Comparison of ENCODE assay signal across 20 cellular contexts in genomic region chr17:8421571-8421970, GRCh38. TPM values are rescaled to one million over a fixed set of nuclear protein-coding genes. Genes with fewer than 3 reads are reported as not detected.
DNase-seq lines count a peak whose midpoint lies in the region; ATAC-seq and TF ChIP-seq lines count a peak whose summit lies in the region.
"Had no signal": no experiment of that assay in that cellular context is flagged by ENCODE, and none has a peak within 500 bp of the region (broad histone marks: within the 10 kb centered on the region; RNA-seq: fewer than 3 reads in every experiment).

No MANE protein-coding gene starts in this region.

- H3K27me3 ChIP-seq in liver (ENCODE audit: control insufficient read depth in 4 of 4, insufficient read depth in 4 of 4, low read length in 3 of 4) (no peaks in the 10 kb centered on the region), upper lobe of left lung (no peaks in the 10 kb centered on the region)
- H3K27me3 ChIP-seq: colonic mucosa had no signal

- H3K9me3 Mint-ChIP-seq in dendritic cell treated with granulocyte-macrophage colony-stimulating factor and Interleukin-4, amounts not matched to agents 40 ng/mL and 50 ng/mL, for 4 days: peaks cover 7% of the 10 kb centered on the region
- H3K9me3 Mint-ChIP-seq in activated T-helper 2 cell treated with anti-CD3 and anti-CD28 coated beads, Interferon-gamma antibody, Interleukin-2, Interleukin-4, amounts not matched to agents 10 μg/mL and 5 μg/mL and 100 μg/mL, durations not matched to agents 14 hours and 24 hours and 36 hours: no peaks in the 10 kb centered on the region
- H3K9me3 Mint-ChIP-seq: activated naive CD8-positive, alpha-beta T cell treated with anti-CD3 and anti-CD28 coated beads for 36 hours; neural crest cell had no signal

- in situ Hi-C loops in KBM-7 (cut with MboI; ENCODE audit: low pct_unique_long_range_greater_than_20kb, low sequenced_read_pairs): no loop called here

- no peak for TF ChIP-seq CTCF in liver (IDR thresholded peaks at IDR 0.05; ENCODE audit: low read depth, low read length, missing input control)
- peak in 1 of 6 experiments; percentile 10 for TF ChIP-seq CTCF in upper lobe of left lung (IDR thresholded peaks at IDR 0.05)

- DNase-seq in NCI-H446 treated with DMSO at 0.1 percent for 48 hours (lab: John Stamatoyannopoulos, UW) (peak; percentile 11), NCI-H446 (lab: John Stamatoyannopoulos, UW) (no peak), upper lobe of left lung (no peak), KBM-7 (no peak), T-helper 17 cell (no peak)
- DNase-seq in activated T-helper 2 cell treated with anti-CD3 and anti-CD28 coated beads, Interferon-gamma antibody, Interleukin-2, Interleukin-4, amounts not matched to agents 10 μg/mL and 5 μg/mL and 100 μg/mL, durations not matched to agents 14 hours and 24 hours and 36 hours (ENCODE audit: low spot score): no peak
- DNase-seq: activated naive CD8-positive, alpha-beta T cell treated with anti-CD3 and anti-CD28 coated beads for 36 hours; colonic mucosa; left colon; midbrain; NCI-H187 treated with DMSO at 0.1 percent for 48 hours; stimulated activated CD4-positive, alpha-beta T cell treated with anti-CD3 and anti-CD28 coated beads, Interleukin-15, amount 100 ng/mL, for 24 hours; T1000; trophoblast cell had no signal

- H3K4me3 ChIP-seq in liver (ENCODE audit: low read depth in 1 of 3, low read length in 3 of 3): no peak overlapping the region
- H3K4me3 ChIP-seq in upper lobe of left lung: no peak overlapping the region
- H3K4me3 ChIP-seq: colonic mucosa had no signal

- TF ChIP-seq EP300 in upper lobe of left lung (IDR thresholded peaks at IDR 0.05): no peak

- peak overlapping the region; percentile 70 for H3K27ac Mint-ChIP-seq in dendritic cell treated with granulocyte-macrophage colony-stimulating factor and Interleukin-4, amounts not matched to agents 40 ng/mL and 50 ng/mL, for 4 days
- no peak overlapping the region for H3K27ac Mint-ChIP-seq in activated T-helper 2 cell treated with anti-CD3 and anti-CD28 coated beads, Interferon-gamma antibody, Interleukin-2, Interleukin-4, amounts not matched to agents 10 μg/mL and 5 μg/mL and 100 μg/mL, durations not matched to agents 14 hours and 24 hours and 36 hours
- no peak overlapping the region for H3K27ac Mint-ChIP-seq in T-helper 17 cell
- H3K27ac Mint-ChIP-seq: activated naive CD8-positive, alpha-beta T cell treated with anti-CD3 and anti-CD28 coated beads for 36 hours; IgD-negative memory B cell had no signal

- H3K4me1 ChIP-seq in liver (ENCODE audit: control insufficient read depth in 4 of 4, insufficient read depth in 4 of 4, low read length in 3 of 4) (peaks cover 8 to 56% (median 47%) of the 10 kb centered on the region in 4 donors), upper lobe of left lung (peaks cover 22 to 31% (median 27%) of the 10 kb centered on the region in 4 donors)
- H3K4me1 ChIP-seq: colonic mucosa had no signal

- no peak overlapping the region for H3K4me3 Mint-ChIP-seq in dendritic cell treated with granulocyte-macrophage colony-stimulating factor and Interleukin-4, amounts not matched to agents 40 ng/mL and 50 ng/mL, for 4 days
- no peak overlapping the region for H3K4me3 Mint-ChIP-seq in activated T-helper 2 cell treated with anti-CD3 and anti-CD28 coated beads, Interferon-gamma antibody, Interleukin-2, Interleukin-4, amounts not matched to agents 10 μg/mL and 5 μg/mL and 100 μg/mL, durations not matched to agents 14 hours and 24 hours and 36 hours (ENCODE audit: low read depth)
- no peak overlapping the region for H3K4me3 Mint-ChIP-seq in T-helper 17 cell
- H3K4me3 Mint-ChIP-seq: activated naive CD8-positive, alpha-beta T cell treated with anti-CD3 and anti-CD28 coated beads for 36 hours; IgD-negative memory B cell; neural crest cell had no signal

- no peak overlapping the region for H3K9ac ChIP-seq in liver (ENCODE audit: low read depth in 1 of 2, low read length in 2 of 2)

- peaks cover 63% of the 10 kb centered on the region for H3K4me1 Mint-ChIP-seq in dendritic cell treated with granulocyte-macrophage colony-stimulating factor and Interleukin-4, amounts not matched to agents 40 ng/mL and 50 ng/mL, for 4 days (ENCODE audit: low read depth)
- H3K4me1 Mint-ChIP-seq in activated T-helper 2 cell treated with anti-CD3 and anti-CD28 coated beads, Interferon-gamma antibody, Interleukin-2, Interleukin-4, amounts not matched to agents 10 μg/mL and 5 μg/mL and 100 μg/mL, durations not matched to agents 14 hours and 24 hours and 36 hours (ENCODE audit: low read depth): peaks cover 2% of the 10 kb centered on the region
- H3K4me1 Mint-ChIP-seq in T-helper 17 cell: peaks cover 3% of the 10 kb centered on the region
- H3K4me1 Mint-ChIP-seq: activated naive CD8-positive, alpha-beta T cell treated with anti-CD3 and anti-CD28 coated beads for 36 hours; IgD-negative memory B cell had no signal

- no peaks in the 10 kb centered on the region for H3K9me3 ChIP-seq in liver (ENCODE audit: control insufficient read depth in 4 of 4, low read length in 3 of 4)
- H3K9me3 ChIP-seq in upper lobe of left lung: no peaks in the 10 kb centered on the region
- H3K9me3 ChIP-seq in T-helper 17 cell (ENCODE audit: control insufficient read depth, low read length, poor library complexity, severe bottlenecking): no peaks in the 10 kb centered on the region
- H3K9me3 ChIP-seq: colonic mucosa had no signal

- H3K36me3 Mint-ChIP-seq in dendritic cell treated with granulocyte-macrophage colony-stimulating factor and Interleukin-4, amounts not matched to agents 40 ng/mL and 50 ng/mL, for 4 days (ENCODE audit: low read depth): no peaks in the 10 kb centered on the region
- H3K36me3 Mint-ChIP-seq in activated T-helper 2 cell treated with anti-CD3 and anti-CD28 coated beads, Interferon-gamma antibody, Interleukin-2, Interleukin-4, amounts not matched to agents 10 μg/mL and 5 μg/mL and 100 μg/mL, durations not matched to agents 14 hours and 24 hours and 36 hours (ENCODE audit: low read depth): no peaks in the 10 kb centered on the region
- peaks cover 2% of the 10 kb centered on the region for H3K36me3 Mint-ChIP-seq in T-helper 17 cell (ENCODE audit: low read depth)
- H3K36me3 Mint-ChIP-seq: activated naive CD8-positive, alpha-beta T cell treated with anti-CD3 and anti-CD28 coated beads for 36 hours; IgD-negative memory B cell had no signal

- H3K27ac ChIP-seq in liver (ENCODE audit: low read depth in 1 of 2, low read length in 2 of 2) (peak overlapping the region; percentile 70 to 88), upper lobe of left lung (peak overlapping the region; percentile 52 to 85 (median 66))

- H3K36me3 ChIP-seq in liver (ENCODE audit: control insufficient read depth in 4 of 4, insufficient read depth in 3 of 4, low read depth in 1 of 4, low read length in 3 of 4): no peaks in the 10 kb centered on the region
- no peaks in the 10 kb centered on the region for H3K36me3 ChIP-seq in upper lobe of left lung
- H3K36me3 ChIP-seq: colonic mucosa had no signal

- no peak for TF ChIP-seq POLR2A in upper lobe of left lung (IDR thresholded peaks at IDR 0.05)

- TF ChIP-seq RAD21 in liver (IDR thresholded peaks at IDR 0.05): no peak

- intact Hi-C loops in dendritic cell treated with granulocyte-macrophage colony-stimulating factor and Interleukin-4, amounts not matched to agents 40 ng/mL and 50 ng/mL, for 4 days (cut with micrococcal nuclease): no loop called here
- intact Hi-C loops in activated T-helper 2 cell treated with anti-CD3 and anti-CD28 coated beads, Interferon-gamma antibody, Interleukin-2, Interleukin-4, amounts not matched to agents 10 μg/mL and 5 μg/mL and 100 μg/mL, durations not matched to agents 14 hours and 24 hours and 36 hours (cut with micrococcal nuclease): no loop called here

- WGBS in liver: 56% methylated on average over 3 of the region's 3 CpGs
- 33 to 44% methylated on average over 3 of the region's 3 CpGs for WGBS in upper lobe of left lung, 2 donors

- no peaks in the 10 kb centered on the region for H3K27me3 Mint-ChIP-seq in dendritic cell treated with granulocyte-macrophage colony-stimulating factor and Interleukin-4, amounts not matched to agents 40 ng/mL and 50 ng/mL, for 4 days
- H3K27me3 Mint-ChIP-seq in activated T-helper 2 cell treated with anti-CD3 and anti-CD28 coated beads, Interferon-gamma antibody, Interleukin-2, Interleukin-4, amounts not matched to agents 10 μg/mL and 5 μg/mL and 100 μg/mL, durations not matched to agents 14 hours and 24 hours and 36 hours (ENCODE audit: low read depth): peaks cover 55% of the 10 kb centered on the region
- peaks cover 71% of the 10 kb centered on the region for H3K27me3 Mint-ChIP-seq in T-helper 17 cell

- ATAC-seq in upper lobe of left lung (ENCODE audit: low FRiP score in 2 of 2) (no peak), T-helper 17 cell (no peak)
- ATAC-seq: left colon had no signal

TF ChIP-seq in liver, 16 proteins besides CTCF, POLR2A, EP300 and RAD21 (continues in another document):
- TF ChIP-seq RXRA (IDR thresholded peaks at IDR 0.05): no peak
- TF ChIP-seq FOXA2 (IDR thresholded peaks at IDR 0.05): no peak
- TF ChIP-seq EGR1 (IDR thresholded peaks at IDR 0.05; ENCODE audit: low read depth in 2 of 2): no peak
- no peak for TF ChIP-seq ATF3 (IDR thresholded peaks at IDR 0.05)

RNA-seq across cellular contexts. Expression of gene NDEL1, which starts 14.1 kb away (rescaled TPM):
- total RNA-seq in liver (10 to 100 TPM; 49.1 to 52.3 TPM), upper lobe of left lung (100 to 1,000 TPM in 2 of 6 donors, 10 to 100 TPM in 4; 62.3 to 138 (median 85.4) TPM), T-helper 17 cell (100 to 1,000 TPM; 259 to 267 TPM)
- 10 to 100 TPM; 15.3 to 21.7 TPM for polyA plus RNA-seq in liver
- total RNA-seq in activated T-helper 2 cell treated with anti-CD3 and anti-CD28 coated beads, Interferon-gamma antibody, Interleukin-2, Interleukin-4, amounts not matched to agents 10 μg/mL and 5 μg/mL and 100 μg/mL, durations not matched to agents 14 hours and 24 hours and 36 hours: 66.6 and 66.9 TPM in 2 replicates

RNA-seq across cellular contexts. Expression of gene RNF222, which starts 23.9 kb away (rescaled TPM):
- not detected for total RNA-seq in liver
- polyA plus RNA-seq in liver: not detected
- not detected for total RNA-seq in upper lobe of left lung
- not detected in 2 replicates for total RNA-seq in activated T-helper 2 cell treated with anti-CD3 and anti-CD28 coated beads, Interferon-gamma antibody, Interleukin-2, Interleukin-4, amounts not matched to agents 10 μg/mL and 5 μg/mL and 100 μg/mL, durations not matched to agents 14 hours and 24 hours and 36 hours
- total RNA-seq in T-helper 17 cell: under 1 TPM; 0.52 to 0.62 TPM
- total RNA-seq: activated CD8-positive, alpha-beta memory T cell treated with anti-CD3 and anti-CD28 coated beads for 36 hours; colonic mucosa; left colon; neural crest cell had no signal
- polyA plus RNA-seq: BJ had no signal

RNA-seq across cellular contexts. Expression of gene RPL26, which starts 38.6 kb away (rescaled TPM):
- total RNA-seq in liver (1,000 to 10,000 TPM in 1 of 2 donors, 100 to 1,000 TPM in 1; 989 to 1,192 TPM), upper lobe of left lung (1,000 to 10,000 TPM in 3 of 6 donors, 100 to 1,000 TPM in 3; 736 to 1,938 (median 1,066) TPM), T-helper 17 cell (1,000 to 10,000 TPM; 2,731 to 2,885 TPM)
- 1,000 to 10,000 TPM in 1 of 2 donors, 100 to 1,000 TPM in 1; 309 to 1,118 TPM for polyA plus RNA-seq in liver
- 2,352 and 2,379 TPM in 2 replicates for total RNA-seq in activated T-helper 2 cell treated with anti-CD3 and anti-CD28 coated beads, Interferon-gamma antibody, Interleukin-2, Interleukin-4, amounts not matched to agents 10 μg/mL and 5 μg/mL and 100 μg/mL, durations not matched to agents 14 hours and 24 hours and 36 hours
